Comparison of ENCODE assay signal across 12 cellular contexts in genomic region chr6:30447237-30447636, GRCh38. TPM values are rescaled to one million over a fixed set of nuclear protein-coding genes. Genes with fewer than 3 reads are reported as not detected.
DNase-seq lines count a peak whose midpoint lies in the region; TF ChIP-seq lines count a peak whose summit lies in the region.
"Had no signal": no experiment of that assay in that cellular context is flagged by ENCODE, and none has a peak within 500 bp of the region (broad histone marks: within the 10 kb centered on the region; RNA-seq: fewer than 3 reads in every experiment).

No MANE protein-coding gene starts in this region.

- TF ChIP-seq CTCF in fibroblast of mammary gland (conservative IDR thresholded peaks at IDR 0.05; ENCODE audit: control insufficient read depth, insufficient read depth, low read depth, low read length), result peak; percentile 48

- peak; percentile 45 for DNase-seq in DMS53 (lab: John Stamatoyannopoulos, UW)
- no peak for DNase-seq in DMS53 treated with DMSO at 0.1 percent for 48 hours (lab: John Stamatoyannopoulos, UW; ENCODE audit: unreplicated experiment)
- DNase-seq in RKO (ENCODE audit: low spot score), result peak; percentile 12
- peak; percentile 45 for DNase-seq in fibroblast of mammary gland (ENCODE audit: low read depth)
- peak; percentile 11 for DNase-seq in renal cortical epithelial cell (ENCODE audit: low read depth)
- no peak for DNase-seq in NCI-H524 treated with DMSO at 0.1 percent for 48 hours (lab: John Stamatoyannopoulos, UW)
- no peak for DNase-seq in NCI-H1048 (lab: John Stamatoyannopoulos, UW)
- no peak for DNase-seq in A172 (ENCODE audit: low spot score)
- DNase-seq: Karpas-422; stimulated activated CD4-positive, alpha-beta T cell treated with anti-CD3 and anti-CD28 coated beads, Interleukin-2, amount 100 ng/mL, for 24 hours; T1000 had no signal

- H3K4me3 ChIP-seq in fibroblast of mammary gland (ENCODE audit: control insufficient read depth, low read depth, low read length), result no peak overlapping the region
- H3K4me3 ChIP-seq: thoracic aorta had no signal

RNA-seq across cellular contexts. Expression of gene HLA-E, which starts 42.1 kb away (rescaled TPM):
- 170 and 213 TPM in 2 replicates for total RNA-seq in renal cortical epithelial cell
- 86.1 and 89.5 TPM in 2 replicates for total RNA-seq in A172 (2014; rRNA removed; shearing (Covaris generic))

Comparison
In these comparisons a context has a peak if more than half of its experiments do, and no peak if none do; other contexts are left out.
1. DNase-seq: peak in DMS53 (single experiment), RKO (single experiment), fibroblast of mammary gland (single experiment) and renal cortical epithelial cell (single experiment); none in DMS53 treated with DMSO at 0.1 percent for 48 hours (single experiment), NCI-H524 treated with DMSO at 0.1 percent for 48 hours (single experiment), NCI-H1048 (single experiment) and A172 (single experiment).